ENCODE assay signal across 29 cellular contexts in genomic region chr1:231862611-231863010, GRCh38.
"Had no signal": no experiment of that assay in that cellular context is flagged by ENCODE, and none has a peak within 500 bp of the region (broad histone marks: within the 10 kb centered on the region; RNA-seq: fewer than 3 reads in every experiment).

No MANE protein-coding gene starts in this region.

- H3K4me1 ChIP-seq: Peyer's patch had no signal

- ATAC-seq: activated CD8-positive, alpha-beta memory T cell treated with anti-CD3 and anti-CD28 coated beads, Interleukin-2, amount 10 ng/mL, durations not matched to agents 7 days and 5 days; activated naive CD4-positive, alpha-beta T cell treated with anti-CD3 and anti-CD28 coated beads, Interleukin-2, amount 50 U/mL, for 72 hours; activated naive CD8-positive, alpha-beta T cell treated with anti-CD3 and anti-CD28 coated beads, Interleukin-2, amount 50 U/mL, for 24 hours; body of pancreas; T-helper 17 cell; WTC11 had no signal

- H3K27ac Mint-ChIP-seq: activated CD4-positive, alpha-beta T cell treated with anti-CD3 and anti-CD28 coated beads, Interleukin-2, amount 10 ng/mL, durations not matched to agents 24 days and 14 days; activated CD8-positive, alpha-beta memory T cell treated with anti-CD3 and anti-CD28 coated beads, Interleukin-2, amount 10 ng/mL, durations not matched to agents 7 days and 5 days; activated naive CD4-positive, alpha-beta T cell treated with anti-CD3 and anti-CD28 coated beads, Interleukin-2, amount 50 U/mL, for 72 hours; activated naive CD8-positive, alpha-beta T cell treated with anti-CD3 and anti-CD28 coated beads, Interleukin-2, amount 50 U/mL, for 24 hours; activated T-cell treated with anti-CD3 and anti-CD28 coated beads, Interleukin-2, amount 50 U/mL, for 24 hours; activated T-helper 1 cell treated with anti-CD3 and anti-CD28 coated beads, Interleukin-12 subunit alpha, Interleukin-12 subunit beta, Interleukin-2, Interleukin-4 antibody, amounts not matched to agents 30 ng/mL and 10 ng/mL and 1 ng/mL, durations not matched to agents 14 hours and 24 hours and 36 hours; T-helper 17 cell; WTC11 had no signal

- H3K36me3 Mint-ChIP-seq: activated CD8-positive, alpha-beta memory T cell treated with anti-CD3 and anti-CD28 coated beads, Interleukin-2, amount 10 ng/mL, durations not matched to agents 7 days and 5 days; activated naive CD4-positive, alpha-beta T cell treated with anti-CD3 and anti-CD28 coated beads, Interleukin-2, amount 50 U/mL, for 72 hours; WTC11 had no signal

- H3K27me3 Mint-ChIP-seq: activated CD8-positive, alpha-beta memory T cell treated with anti-CD3 and anti-CD28 coated beads, Interleukin-2, amount 10 ng/mL, durations not matched to agents 7 days and 5 days; activated naive CD8-positive, alpha-beta T cell treated with anti-CD3 and anti-CD28 coated beads, Interleukin-2, amount 50 U/mL, for 24 hours; activated T-cell treated with anti-CD3 and anti-CD28 coated beads, Interleukin-2, amount 50 U/mL, for 24 hours; T-helper 17 cell had no signal

- H3K4me1 Mint-ChIP-seq: activated CD4-positive, alpha-beta T cell treated with anti-CD3 and anti-CD28 coated beads, Interleukin-2, amount 10 ng/mL, durations not matched to agents 24 days and 14 days had no signal

- H3K9me3 ChIP-seq: ascending aorta, body of pancreas, Peyer's patch had no signal

- H3K27me3 ChIP-seq: ascending aorta, body of pancreas, Peyer's patch had no signal

- H3K9me3 Mint-ChIP-seq: activated CD4-positive, alpha-beta T cell treated with anti-CD3 and anti-CD28 coated beads, Interleukin-2, amount 10 ng/mL, durations not matched to agents 24 days and 14 days; activated naive CD4-positive, alpha-beta T cell treated with anti-CD3 and anti-CD28 coated beads, Interleukin-2, amount 50 U/mL, for 72 hours; activated naive CD8-positive, alpha-beta T cell treated with anti-CD3 and anti-CD28 coated beads, Interleukin-2, amount 50 U/mL, for 24 hours; activated T-cell treated with anti-CD3 and anti-CD28 coated beads, Interleukin-2, amount 50 U/mL, for 24 hours; activated T-helper 1 cell treated with anti-CD3 and anti-CD28 coated beads, Interleukin-12 subunit alpha, Interleukin-12 subunit beta, Interleukin-2, Interleukin-4 antibody, amounts not matched to agents 30 ng/mL and 10 ng/mL and 1 ng/mL, durations not matched to agents 14 hours and 24 hours and 36 hours; WTC11 had no signal

- H3K4me3 Mint-ChIP-seq: activated CD4-positive, alpha-beta T cell treated with anti-CD3 and anti-CD28 coated beads, Interleukin-2, amount 10 ng/mL, durations not matched to agents 24 days and 14 days; activated CD8-positive, alpha-beta memory T cell treated with anti-CD3 and anti-CD28 coated beads, Interleukin-2, amount 10 ng/mL, durations not matched to agents 7 days and 5 days; activated naive CD8-positive, alpha-beta T cell treated with anti-CD3 and anti-CD28 coated beads, Interleukin-2, amount 50 U/mL, for 24 hours; activated T-cell treated with anti-CD3 and anti-CD28 coated beads, Interleukin-2, amount 50 U/mL, for 24 hours; activated T-helper 1 cell treated with anti-CD3 and anti-CD28 coated beads, Interleukin-12 subunit alpha, Interleukin-12 subunit beta, Interleukin-2, Interleukin-4 antibody, amounts not matched to agents 30 ng/mL and 10 ng/mL and 1 ng/mL, durations not matched to agents 14 hours and 24 hours and 36 hours; T-helper 17 cell; WTC11 had no signal

- H3K36me3 ChIP-seq: ascending aorta, Peyer's patch had no signal

- H3K27ac ChIP-seq: ascending aorta, body of pancreas, Peyer's patch, RWPE1 had no signal

- H3K4me3 ChIP-seq: ascending aorta, body of pancreas, Peyer's patch had no signal

- DNase-seq: activated CD4-positive, alpha-beta T cell treated with anti-CD3 and anti-CD28 coated beads, Interleukin-2, amount 10 ng/mL, durations not matched to agents 24 days and 14 days; activated CD4-positive, alpha-beta T cell treated with anti-CD3 and anti-CD28 coated beads, Interleukin-2, amount 50 U/mL, for 48 hours; activated CD4-positive, CD25-positive, alpha-beta regulatory T cell treated with anti-CD3 and anti-CD28 coated beads, Interleukin-2, amount 50 U/mL, for 72 hours; activated CD8-positive, alpha-beta memory T cell treated with anti-CD3 and anti-CD28 coated beads, Interleukin-2, amount 10 ng/mL, durations not matched to agents 7 days and 5 days; activated effector memory CD4-positive, alpha-beta T cell treated with Interleukin-2 at 50 U/mL for 16 hours; activated naive CD4-positive, alpha-beta T cell; activated naive CD8-positive, alpha-beta T cell treated with anti-CD3 and anti-CD28 coated beads, Interleukin-2, amount 50 U/mL, for 24 hours; activated T-cell treated with anti-CD3 and anti-CD28 coated beads, Interleukin-2, amount 50 U/mL, for 24 hours; amniotic stem cell; body of pancreas; Kasumi-1; KBM-7; NCI-H1048; NCI-H146; NCI-H187 treated with DMSO at 0.1 percent for 48 hours; NCI-H2171; NCI-H2227 treated with DMSO at 0.1 percent for 48 hours; NCI-H446 treated with DMSO at 0.1 percent for 48 hours; NCI-H526 treated with DMSO at 0.1 percent for 48 hours; NK-92 treated with Interleukin-12 subunit alpha and Interleukin-12 subunit beta, amount 100 ng/mL, for 24 hours; Peyer's patch; SHP77 treated with DMSO at 0.1 percent for 48 hours; T-helper 17 cell; T-helper 9 cell had no signal
